11 cellular contexts compared by ENCODE assay signal in the genomic region with DNA sequence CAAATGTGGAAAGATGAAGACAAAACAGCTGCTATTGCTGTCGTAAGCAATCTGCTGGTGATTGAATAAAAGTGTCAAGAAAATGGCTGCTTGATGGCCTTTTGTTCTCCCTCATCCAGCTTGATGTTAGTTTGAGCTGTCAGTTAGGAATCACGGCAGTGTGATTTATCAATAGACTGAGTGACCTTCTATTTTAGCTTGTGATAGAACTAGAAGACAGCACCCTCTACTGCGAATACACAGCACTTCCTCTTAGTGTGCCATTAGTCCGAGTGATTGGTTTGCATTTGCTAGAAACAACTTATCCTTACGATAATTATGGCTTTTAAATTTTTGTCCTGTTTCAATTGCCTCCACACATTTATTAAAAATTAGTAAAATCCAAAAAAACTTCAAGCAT.
DNase-seq lines count a peak whose midpoint lies in the region; ATAC-seq and TF ChIP-seq lines count a peak whose summit lies in the region.
"Had no signal": no experiment of that assay in that cellular context is flagged by ENCODE, and none has a peak within 500 bp of the region (broad histone marks: within the 10 kb centered on the region; RNA-seq: fewer than 3 reads in every experiment).

No MANE protein-coding gene starts in this region.

- H3K79me2 ChIP-seq in OCI-LY1 (ENCODE audit: insufficient read depth, low read length): no peaks in the 10 kb centered on the region
- no peaks in the 10 kb centered on the region for H3K79me2 ChIP-seq in fibroblast of lung (ENCODE audit: control insufficient read depth, insufficient read depth, low read length)

- H3K36me3 ChIP-seq in heart right ventricle: no peaks in the 10 kb centered on the region
- no peaks in the 10 kb centered on the region for H3K36me3 ChIP-seq in right atrium auricular region
- H3K36me3 ChIP-seq in OCI-LY1 (ENCODE audit: insufficient read depth, low read length): no peaks in the 10 kb centered on the region
- H3K36me3 ChIP-seq in fibroblast of lung (ENCODE audit: control insufficient read depth, insufficient read depth, low read length): no peaks in the 10 kb centered on the region
- H3K36me3 ChIP-seq in upper lobe of right lung: no peaks in the 10 kb centered on the region
- H3K36me3 ChIP-seq: tibial artery had no signal

- H2AFZ ChIP-seq in OCI-LY1 (ENCODE audit: low read length): no peak overlapping the region
- H2AFZ ChIP-seq in fibroblast of lung (ENCODE audit: low read length): no peak overlapping the region

- no peak overlapping the region for H3K4me2 ChIP-seq in OCI-LY1 (ENCODE audit: low read length)
- H3K4me2 ChIP-seq in fibroblast of lung (ENCODE audit: extremely low read depth, insufficient read depth, low read length): no peak overlapping the region

- H3K27ac ChIP-seq in heart right ventricle (no peak overlapping the region), right atrium auricular region (no peak overlapping the region), OCI-LY1 (ENCODE audit: low read depth, low read length, poor library complexity, severe bottlenecking) (no peak overlapping the region), fibroblast of lung (ENCODE audit: insufficient read depth, low read length) (no peak overlapping the region), upper lobe of right lung (no peak overlapping the region)
- H3K27ac ChIP-seq: tibial artery had no signal

- no peaks in the 10 kb centered on the region for H3F3A ChIP-seq in OCI-LY1 (ENCODE audit: insufficient read depth, low read length)

- intact Hi-C loops in heart right ventricle (cut with DNase I) (no loop called here), upper lobe of right lung (cut with DNase I) (no loop called here), natural killer cell (cut with micrococcal nuclease) (no loop called here)

- H3K9ac ChIP-seq in OCI-LY1 (ENCODE audit: low read length) (no peak overlapping the region), fibroblast of lung (ENCODE audit: insufficient read depth, low read length) (no peak overlapping the region)

- no peaks in the 10 kb centered on the region for H3K9me2 ChIP-seq in OCI-LY1 (ENCODE audit: low read depth, low read length)

- H3K27me3 ChIP-seq in heart right ventricle: peaks cover 0 to 3% (median 0%) of the 10 kb centered on the region in 7 donors
- no peaks in the 10 kb centered on the region for H3K27me3 ChIP-seq in right atrium auricular region
- no peaks in the 10 kb centered on the region for H3K27me3 ChIP-seq in OCI-LY1 (ENCODE audit: insufficient read depth, low read length)
- H3K27me3 ChIP-seq in fibroblast of lung (ENCODE audit: control insufficient read depth, insufficient read depth, low read length): no peaks in the 10 kb centered on the region
- peaks cover 6% of the 10 kb centered on the region for H3K27me3 ChIP-seq in upper lobe of right lung
- H3K27me3 ChIP-seq: tibial artery had no signal

- H3K4me1 Mint-ChIP-seq in activated T-cell treated with anti-CD3 and anti-CD28 coated beads, Interleukin-2, amount 50 U/mL, for 4 hours (ENCODE audit: low read depth): no peaks in the 10 kb centered on the region
- H3K4me1 Mint-ChIP-seq in natural killer cell: no peaks in the 10 kb centered on the region
- H3K4me1 Mint-ChIP-seq: activated naive CD4-positive, alpha-beta T cell treated with anti-CD3 and anti-CD28 coated beads, Interleukin-2, amount 50 U/mL, for 24 hours had no signal

- H3K9me3 Mint-ChIP-seq in activated T-cell treated with anti-CD3 and anti-CD28 coated beads, Interleukin-2, amount 50 U/mL, for 4 hours: no peaks in the 10 kb centered on the region
- no peaks in the 10 kb centered on the region for H3K9me3 Mint-ChIP-seq in natural killer cell
- H3K9me3 Mint-ChIP-seq: activated naive CD4-positive, alpha-beta T cell treated with anti-CD3 and anti-CD28 coated beads, Interleukin-2, amount 50 U/mL, for 24 hours had no signal

- no peaks in the 10 kb centered on the region for H4K20me1 ChIP-seq in OCI-LY1 (ENCODE audit: insufficient read depth, low read length)
- no peaks in the 10 kb centered on the region for H4K20me1 ChIP-seq in fibroblast of lung (ENCODE audit: control insufficient read depth, extremely low read depth, insufficient read depth, low read length)

- no peak for ATAC-seq in heart right ventricle
- ATAC-seq in upper lobe of right lung: no peak
- ATAC-seq in activated T-cell treated with anti-CD3 and anti-CD28 coated beads, Interleukin-2, amount 50 U/mL, for 4 hours: no peak
- no peak for ATAC-seq in GM19035 (IDR thresholded peaks at IDR 0.05; ENCODE audit: unreplicated experiment)
- no peak for ATAC-seq in natural killer cell

- WGBS in heart right ventricle, 2 donors: 41 to 42% methylated on average over 5 of the region's 5 CpGs

- no peak overlapping the region for H3K4me3 ChIP-seq in heart right ventricle
- no peak overlapping the region for H3K4me3 ChIP-seq in right atrium auricular region
- no peak overlapping the region for H3K4me3 ChIP-seq in OCI-LY1 (ENCODE audit: low read depth, low read length, poor library complexity, severe bottlenecking)
- H3K4me3 ChIP-seq in fibroblast of lung (replicated peaks in 1 of 4; ENCODE audit: control extremely low read depth in 1 of 4, insufficient read depth in 1 of 4, low read depth in 3 of 4, low read length in 4 of 4): no peak overlapping the region
- no peak overlapping the region for H3K4me3 ChIP-seq in upper lobe of right lung
- H3K4me3 ChIP-seq: tibial artery had no signal

- H3K4me3 Mint-ChIP-seq in activated T-cell treated with anti-CD3 and anti-CD28 coated beads, Interleukin-2, amount 50 U/mL, for 4 hours: no peak overlapping the region
- H3K4me3 Mint-ChIP-seq in natural killer cell: no peak overlapping the region
- H3K4me3 Mint-ChIP-seq: activated naive CD4-positive, alpha-beta T cell treated with anti-CD3 and anti-CD28 coated beads, Interleukin-2, amount 50 U/mL, for 24 hours had no signal

- H3K9me3 ChIP-seq in heart right ventricle: no peaks in the 10 kb centered on the region
- no peaks in the 10 kb centered on the region for H3K9me3 ChIP-seq in right atrium auricular region
- H3K9me3 ChIP-seq in OCI-LY1 (ENCODE audit: low read length): no peaks in the 10 kb centered on the region
- no peaks in the 10 kb centered on the region for H3K9me3 ChIP-seq in fibroblast of lung (ENCODE audit: control insufficient read depth, insufficient read depth, low read depth, low read length)
- H3K9me3 ChIP-seq in upper lobe of right lung: no peaks in the 10 kb centered on the region
- H3K9me3 ChIP-seq: tibial artery had no signal

- H3K27me3 Mint-ChIP-seq in activated T-cell treated with anti-CD3 and anti-CD28 coated beads, Interleukin-2, amount 50 U/mL, for 4 hours (ENCODE audit: low read depth): peaks cover 12% of the 10 kb centered on the region
- peaks cover 10 to 22% of the 10 kb centered on the region in 2 donors for H3K27me3 Mint-ChIP-seq in natural killer cell (ENCODE audit: low read depth in 2 of 2)

- no peak overlapping the region for H3K27ac Mint-ChIP-seq in natural killer cell
- H3K27ac Mint-ChIP-seq: activated naive CD4-positive, alpha-beta T cell treated with anti-CD3 and anti-CD28 coated beads, Interleukin-2, amount 50 U/mL, for 24 hours had no signal

- DNase-seq in heart right ventricle (no peak), right atrium auricular region (ENCODE audit: low spot score) (no peak), fibroblast of lung (ENCODE audit: low read depth in 2 of 2) (peak; percentile 15 to 16), upper lobe of right lung (no peak), natural killer cell (no peak)
- no peak for DNase-seq in activated T-cell treated with anti-CD3 and anti-CD28 coated beads, Interleukin-2, amount 50 U/mL, for 4 hours
- DNase-seq: stimulated activated CD4-positive, alpha-beta T cell treated with anti-CD3 and anti-CD28 coated beads, Interleukin-12 subunit alpha, Interleukin-12 subunit beta, amount 100 ng/mL, for 4 hours; tibial artery had no signal

- H3K4me1 ChIP-seq in heart right ventricle (no peaks in the 10 kb centered on the region), right atrium auricular region (no peaks in the 10 kb centered on the region), OCI-LY1 (ENCODE audit: insufficient read depth, low read length, severe bottlenecking) (no peaks in the 10 kb centered on the region), fibroblast of lung (ENCODE audit: control insufficient read depth, extremely low read depth, insufficient read depth, low read length) (no peaks in the 10 kb centered on the region), upper lobe of right lung (no peaks in the 10 kb centered on the region)
- H3K4me1 ChIP-seq: tibial artery had no signal

- TF ChIP-seq CTCF in heart right ventricle (IDR thresholded peaks at IDR 0.05) (peak in 5 of 9 donors; percentile 5 to 41 (median 21)), right atrium auricular region (IDR thresholded peaks at IDR 0.05) (peak in 1 of 2 donors; percentile 20), OCI-LY1 (IDR thresholded peaks at IDR 0.05; ENCODE audit: low read length) (peak; percentile 43; the same call in 1 of the 2 replicates), fibroblast of lung (conservative IDR thresholded peaks at IDR 0.05 in 1 of 2, IDR thresholded peaks at IDR 0.05 in 1 of 2; ENCODE audit: low read depth in 1 of 2, low read length in 2 of 2) (peak in 1 of 2 donors; percentile 39), upper lobe of right lung (IDR thresholded peaks at IDR 0.05) (peak; percentile 22), natural killer cell (IDR thresholded peaks at IDR 0.05) (no peak)

- H3K36me3 Mint-ChIP-seq in activated T-cell treated with anti-CD3 and anti-CD28 coated beads, Interleukin-2, amount 50 U/mL, for 4 hours (ENCODE audit: insufficient read depth): no peaks in the 10 kb centered on the region
- no peaks in the 10 kb centered on the region for H3K36me3 Mint-ChIP-seq in natural killer cell
- H3K36me3 Mint-ChIP-seq: activated naive CD4-positive, alpha-beta T cell treated with anti-CD3 and anti-CD28 coated beads, Interleukin-2, amount 50 U/mL, for 24 hours had no signal

Comparison
In these comparisons a context has a peak if more than half of its experiments do, and no peak if none do; other contexts are left out.
1. DNase-seq: peak in fibroblast of lung (2 of 2); none in heart right ventricle (0 of 2), right atrium auricular region (single experiment), upper lobe of right lung (single experiment), activated T-cell treated with anti-CD3 and anti-CD28 coated beads, Interleukin-2, amount 50 U/mL, for 4 hours (single experiment) and natural killer cell (single experiment).